Comparison of ENCODE assay signal across 14 cellular contexts in genomic region chr6:45002390-45002789, GRCh38.
DNase-seq lines count a peak whose midpoint lies in the region; ATAC-seq and TF ChIP-seq lines count a peak whose summit lies in the region.
"Had no signal": no experiment of that assay in that cellular context is flagged by ENCODE, and none has a peak within 500 bp of the region (broad histone marks: within the 10 kb centered on the region; RNA-seq: fewer than 3 reads in every experiment).

No MANE protein-coding gene starts in this region.

- H2AFZ ChIP-seq in IMR-90 (replicated peaks; ENCODE audit: low read length, poor library complexity): no peak overlapping the region
- H2AFZ ChIP-seq: neural progenitor cell had no signal

- no peak overlapping the region for H2BK5ac ChIP-seq in IMR-90 (ENCODE audit: low read depth, low read length, poor library complexity, severe bottlenecking)

- H3K4me3 Mint-ChIP-seq in CD8-positive, alpha-beta memory T cell: peak overlapping the region in 1 of 7 donors; percentile 12
- no peak overlapping the region for H3K4me3 Mint-ChIP-seq in activated naive CD8-positive, alpha-beta T cell treated with anti-CD3 and anti-CD28 coated beads for 36 hours
- H3K4me3 Mint-ChIP-seq: B cell, memory B cell, neural progenitor cell had no signal

- no peak overlapping the region for H2BK20ac ChIP-seq in IMR-90 (ENCODE audit: low read depth, low read length)

- H3K9me1 ChIP-seq in IMR-90 (ENCODE audit: insufficient read depth, low read length): no peaks in the 10 kb centered on the region

- no peak overlapping the region for H3K14ac ChIP-seq in IMR-90 (replicated peaks; ENCODE audit: low read depth, low read length)

- no peaks in the 10 kb centered on the region for H4K20me1 ChIP-seq in IMR-90 (ENCODE audit: insufficient read depth, low read length)

- H4K91ac ChIP-seq in IMR-90 (ENCODE audit: insufficient read depth, low read depth, low read length): no peak overlapping the region

- intact Hi-C loops in IMR-90 (cut with micrococcal nuclease) (no loop called here), Right ventricle myocardium superior (cut with DNase I) (no loop called here)

- H3K36me3 Mint-ChIP-seq in CD8-positive, alpha-beta memory T cell: peaks cover 0 to 5% (median 0%) of the 10 kb centered on the region in 3 donors
- H3K36me3 Mint-ChIP-seq in activated naive CD8-positive, alpha-beta T cell treated with anti-CD3 and anti-CD28 coated beads for 36 hours: peaks cover 17% of the 10 kb centered on the region
- H3K36me3 Mint-ChIP-seq: memory B cell had no signal

- peak overlapping the region in 5 of 8 donors; percentile 47 to 83 (median 79) for H3K27ac Mint-ChIP-seq in CD8-positive, alpha-beta memory T cell
- peak overlapping the region; percentile 83 for H3K27ac Mint-ChIP-seq in activated naive CD8-positive, alpha-beta T cell treated with anti-CD3 and anti-CD28 coated beads for 36 hours
- H3K27ac Mint-ChIP-seq: B cell, memory B cell, neural progenitor cell had no signal

- H3K4me1 Mint-ChIP-seq in CD8-positive, alpha-beta memory T cell: peaks cover 19 to 36% (median 35%) of the 10 kb centered on the region in 3 donors
- peaks cover 30% of the 10 kb centered on the region for H3K4me1 Mint-ChIP-seq in activated naive CD8-positive, alpha-beta T cell treated with anti-CD3 and anti-CD28 coated beads for 36 hours
- H3K4me1 Mint-ChIP-seq: B cell, memory B cell, neural progenitor cell had no signal

- no peak overlapping the region for H3K56ac ChIP-seq in IMR-90 (ENCODE audit: extremely low read depth, insufficient read depth, low read length)

- no peak for DNase-seq in CD8-positive, alpha-beta memory T cell
- DNase-seq in IMR-90: peak; percentile 0
- DNase-seq in activated naive CD8-positive, alpha-beta T cell treated with anti-CD3 and anti-CD28 coated beads for 36 hours: no peak
- DNase-seq in fibroblast of villous mesenchyme (ENCODE audit: low read depth): peak; percentile 30
- no peak for DNase-seq in NCI-H2029 (lab: John Stamatoyannopoulos, UW)
- DNase-seq in Right ventricle myocardium superior: no peak
- no peak for DNase-seq in HK-2 (ENCODE audit: unreplicated experiment)
- DNase-seq: glutamatergic neuron, NCI-H2081 treated with DMSO at 0.1 percent for 48 hours, NCI-H526 treated with DMSO at 0.1 percent for 48 hours, Peyer's patch had no signal

- H3K27me3 ChIP-seq in CD8-positive, alpha-beta memory T cell (ENCODE audit: insufficient read depth, low read length, poor library complexity, severe bottlenecking): no peaks in the 10 kb centered on the region
- no peaks in the 10 kb centered on the region for H3K27me3 ChIP-seq in IMR-90 (ENCODE audit: control insufficient read depth, insufficient read depth, low read length)
- H3K27me3 ChIP-seq: neural progenitor cell, Peyer's patch had no signal

- H3K4ac ChIP-seq in IMR-90 (ENCODE audit: low read depth, low read length): no peak overlapping the region

- no peak overlapping the region for H4K8ac ChIP-seq in IMR-90 (ENCODE audit: low read depth in 2 of 2, low read length in 2 of 2)

- no peak for TF ChIP-seq POLR2A in IMR-90 (IDR thresholded peaks at IDR 0.05; ENCODE audit: low read depth, low read length)

- H3K4me2 ChIP-seq in IMR-90 (ENCODE audit: low read depth, low read length): no peak overlapping the region
- H3K4me2 ChIP-seq: neural progenitor cell had no signal

- TF ChIP-seq RAD21 in IMR-90 (IDR thresholded peaks at IDR 0.05; ENCODE audit: low read length): no peak

- no peak overlapping the region for H3K9ac ChIP-seq in IMR-90 (ENCODE audit: low read depth, low read length)
- H3K9ac ChIP-seq: neural progenitor cell had no signal

- BruUV-seq in IMR-90 (replicated peaks; lab: Mats Ljungman, UMichigan): no TSS peak

- POLR2A ChIA-PET in CD8-positive, alpha-beta memory T cell (lab: Charles Lee): no interaction called here
- POLR2A ChIA-PET in IMR-90 (lab: Charles Lee; ENCODE audit: unreplicated experiment): no interaction called here

- H2BK120ac ChIP-seq in IMR-90 (ENCODE audit: low read depth, low read length): no peak overlapping the region

- H3K79me1 ChIP-seq in IMR-90 (ENCODE audit: low read depth in 1 of 2, low read length in 2 of 2): no peaks in the 10 kb centered on the region

- no peaks in the 10 kb centered on the region for H3K9me3 Mint-ChIP-seq in CD8-positive, alpha-beta memory T cell
- peaks cover 10% of the 10 kb centered on the region for H3K9me3 Mint-ChIP-seq in activated naive CD8-positive, alpha-beta T cell treated with anti-CD3 and anti-CD28 coated beads for 36 hours
- H3K9me3 Mint-ChIP-seq: memory B cell, neural progenitor cell had no signal

- H3K27me3 Mint-ChIP-seq in CD8-positive, alpha-beta memory T cell: no peaks in the 10 kb centered on the region
- no peaks in the 10 kb centered on the region for H3K27me3 Mint-ChIP-seq in activated naive CD8-positive, alpha-beta T cell treated with anti-CD3 and anti-CD28 coated beads for 36 hours
- H3K27me3 Mint-ChIP-seq: B cell, memory B cell had no signal

- CTCF ChIA-PET in CD8-positive, alpha-beta memory T cell (lab: Charles Lee): no interaction called here
- CTCF ChIA-PET in IMR-90 (lab: Yijun Ruan, JAX): interaction anchor here (0.6 kb wide), 1 partner anchor 615 kb away, joined by 4 read pairs; no protein-coding TSS in a partner anchor

- no peak overlapping the region for H2AK5ac ChIP-seq in IMR-90 (ENCODE audit: low read depth, low read length)

- H3K18ac ChIP-seq in IMR-90 (ENCODE audit: low read depth, low read length): no peak overlapping the region

- H3K23ac ChIP-seq in IMR-90 (ENCODE audit: low read depth, low read length): 0 out of 2 replicates have a peak overlapping the region, but pooled peaks have one; percentile 59

- ATAC-seq in IMR-90 (ENCODE audit: low read depth): no peak
- no peak for ATAC-seq in Right ventricle myocardium superior (ENCODE audit: poor library complexity)

- no peak overlapping the region for H3K27ac ChIP-seq in CD8-positive, alpha-beta memory T cell (ENCODE audit: low read depth, low read length)
- H3K27ac ChIP-seq in IMR-90 (ENCODE audit: insufficient read depth, low read length): no peak overlapping the region
- H3K27ac ChIP-seq: neural progenitor cell, Peyer's patch had no signal

- in situ Hi-C loops in IMR-90 (cut with MboI; ENCODE audit: low sequenced_read_pairs): no loop called here

- no peak overlapping the region for H3K4me3 ChIP-seq in CD8-positive, alpha-beta memory T cell (ENCODE audit: low read length)
- H3K4me3 ChIP-seq in IMR-90 (ENCODE audit: insufficient read depth, low read depth, low read length) (no peak overlapping the region), fibroblast of villous mesenchyme (ENCODE audit: low read depth, low read length) (no peak overlapping the region)
- H3K4me3 ChIP-seq: neural progenitor cell, Peyer's patch had no signal

- no peak overlapping the region for H4K5ac ChIP-seq in IMR-90 (ENCODE audit: low read depth, low read length)

- dilution Hi-C loops in IMR-90 (cut with HindIII; ENCODE audit: low sequenced_read_pairs, unreplicated experiment): no loop called here

- H3K36me3 ChIP-seq in CD8-positive, alpha-beta memory T cell (ENCODE audit: insufficient read depth, low read length): no peaks in the 10 kb centered on the region
- no peaks in the 10 kb centered on the region for H3K36me3 ChIP-seq in IMR-90 (ENCODE audit: control insufficient read depth, insufficient read depth, low read length)
- H3K36me3 ChIP-seq: neural progenitor cell, Peyer's patch had no signal

- H3K9me3 ChIP-seq in CD8-positive, alpha-beta memory T cell (ENCODE audit: low read length): no peaks in the 10 kb centered on the region
- no peaks in the 10 kb centered on the region for H3K9me3 ChIP-seq in IMR-90 (ENCODE audit: control insufficient read depth, insufficient read depth, low read length)
- H3K9me3 ChIP-seq: Peyer's patch had no signal

- H3K4me1 ChIP-seq in CD8-positive, alpha-beta memory T cell (ENCODE audit: insufficient read depth, low read length): peaks cover 19% of the 10 kb centered on the region
- no peaks in the 10 kb centered on the region for H3K4me1 ChIP-seq in IMR-90 (ENCODE audit: control insufficient read depth, insufficient read depth, low read length)
- H3K4me1 ChIP-seq: neural progenitor cell, Peyer's patch had no signal

- TF ChIP-seq CTCF in IMR-90 (conservative IDR thresholded peaks at IDR 0.05; ENCODE audit: low read depth, low read length) (no peak), fibroblast of villous mesenchyme (IDR thresholded peaks at IDR 0.05; ENCODE audit: insufficient read depth, low read depth, low read length) (no peak)

- no peak overlapping the region for H2BK15ac ChIP-seq in IMR-90 (ENCODE audit: low read depth, low read length)

- H2AK9ac ChIP-seq in IMR-90 (replicated peaks; ENCODE audit: low read depth, low read length, poor library complexity): no peak overlapping the region

TF ChIP-seq in IMR-90, 13 proteins besides CTCF, POLR2A, EP300 and RAD21:
- TF ChIP-seq BHLHE40 (IDR thresholded peaks at IDR 0.05; ENCODE audit: low read depth, low read length): no peak

Comparison
In these comparisons a context has a peak if more than half of its experiments do, and no peak if none do; other contexts are left out.
1. DNase-seq: peak in IMR-90 (single experiment) and fibroblast of villous mesenchyme (single experiment); none in CD8-positive, alpha-beta memory T cell (0 of 5), activated naive CD8-positive, alpha-beta T cell treated with anti-CD3 and anti-CD28 coated beads for 36 hours (single experiment), NCI-H2029 (single experiment), Right ventricle myocardium superior (single experiment) and HK-2 (single experiment).